11 cellular contexts compared by ENCODE assay signal in genomic region chr14:97185186-97185585, GRCh38.
DNase-seq lines count a peak whose midpoint lies in the region; ATAC-seq, FAIRE-seq and TF ChIP-seq lines count a peak whose summit lies in the region.
"Had no signal": no experiment of that assay in that cellular context is flagged by ENCODE, and none has a peak within 500 bp of the region (broad histone marks: within the 10 kb centered on the region; RNA-seq: fewer than 3 reads in every experiment).

No MANE protein-coding gene starts in this region.

- H3K27ac Mint-ChIP-seq in activated CD4-positive, alpha-beta T cell treated with anti-CD3 and anti-CD28 coated beads, Interleukin-2, amount 10 ng/mL, durations not matched to agents 7 days and 5 days, result no peak overlapping the region
- H3K27ac Mint-ChIP-seq in nephron, result no peak overlapping the region
- H3K27ac Mint-ChIP-seq: dendritic cell treated with granulocyte-macrophage colony-stimulating factor and Interleukin-4, amounts not matched to agents 40 ng/mL and 50 ng/mL, for 4 days; memory B cell had no signal

- no peak overlapping the region for H3K4me3 Mint-ChIP-seq in activated CD4-positive, alpha-beta T cell treated with anti-CD3 and anti-CD28 coated beads, Interleukin-2, amount 10 ng/mL, durations not matched to agents 7 days and 5 days
- no peak overlapping the region for H3K4me3 Mint-ChIP-seq in nephron
- H3K4me3 Mint-ChIP-seq: dendritic cell treated with granulocyte-macrophage colony-stimulating factor and Interleukin-4, amounts not matched to agents 40 ng/mL and 50 ng/mL, for 4 days; memory B cell had no signal

- ATAC-seq in GM18502 (IDR thresholded peaks at IDR 0.05; ENCODE audit: poor library complexity, unreplicated experiment) (no peak), pancreas (no peak)

- H3K27me3 Mint-ChIP-seq in activated CD4-positive, alpha-beta T cell treated with anti-CD3 and anti-CD28 coated beads, Interleukin-2, amount 10 ng/mL, durations not matched to agents 7 days and 5 days, result no peaks in the 10 kb centered on the region
- H3K27me3 Mint-ChIP-seq in nephron (ENCODE audit: low read depth), result peaks cover 20% of the 10 kb centered on the region

- peak; percentile 30; the same call in 1 of the 2 replicates for TF ChIP-seq RAD21 in Ishikawa (IDR thresholded peaks at IDR 0.05; ENCODE audit: low read depth)

- POLR2A ChIA-PET in activated CD4-positive, alpha-beta T cell treated with anti-CD3 and anti-CD28 coated beads, Interleukin-2, amount 10 ng/mL, durations not matched to agents 7 days and 5 days (lab: Charles Lee), result no interaction called here

- no peak overlapping the region for H3K4me3 ChIP-seq in pancreas
- H3K4me3 ChIP-seq: BLaER1 treated with 17β-estradiol and CSF1 and Interleukin-3, amounts not matched to agents 10 nM and 100 nM had no signal

- peaks cover 0 to 4% (median 1%) of the 10 kb centered on the region in 4 donors for H3K27me3 ChIP-seq in pancreas
- H3K27me3 ChIP-seq: BLaER1 treated with 17β-estradiol and CSF1 and Interleukin-3, amounts not matched to agents 10 nM and 100 nM had no signal

- H3K4me1 Mint-ChIP-seq in activated CD4-positive, alpha-beta T cell treated with anti-CD3 and anti-CD28 coated beads, Interleukin-2, amount 10 ng/mL, durations not matched to agents 7 days and 5 days, result peaks cover 13% of the 10 kb centered on the region
- peaks cover 6% of the 10 kb centered on the region for H3K4me1 Mint-ChIP-seq in nephron

- WGBS in pancreas, 2 donors, result 10 to 14% methylated on average over 6 of the region's 6 CpGs

- no peak for FAIRE-seq in pancreas (lab: Jason Lieb, UNC)

- CTCF ChIA-PET in activated CD4-positive, alpha-beta T cell treated with anti-CD3 and anti-CD28 coated beads, Interleukin-2, amount 10 ng/mL, durations not matched to agents 7 days and 5 days (lab: Charles Lee), result interaction anchor here (1.0 kb wide), 1 partner anchor 13 kb away, joined by 4 read pairs; no protein-coding TSS in a partner anchor

- TF ChIP-seq CTCF in nephron (IDR thresholded peaks at IDR 0.05; ENCODE audit: unreplicated experiment in 3 of 3), result peak; percentile 32 to 52 (median 42)
- TF ChIP-seq CTCF in pancreas (IDR thresholded peaks at IDR 0.05), result no peak

- intact Hi-C loops in pancreas (cut with DNase I), result no loop called here

- H3K9me3 Mint-ChIP-seq in activated CD4-positive, alpha-beta T cell treated with anti-CD3 and anti-CD28 coated beads, Interleukin-2, amount 10 ng/mL, durations not matched to agents 7 days and 5 days, result peaks cover 7% of the 10 kb centered on the region
- no peaks in the 10 kb centered on the region for H3K9me3 Mint-ChIP-seq in nephron

- peaks cover 4% of the 10 kb centered on the region for H3K36me3 Mint-ChIP-seq in activated CD4-positive, alpha-beta T cell treated with anti-CD3 and anti-CD28 coated beads, Interleukin-2, amount 10 ng/mL, durations not matched to agents 7 days and 5 days (ENCODE audit: low read depth)
- no peaks in the 10 kb centered on the region for H3K36me3 Mint-ChIP-seq in nephron (ENCODE audit: low read depth)
- H3K36me3 Mint-ChIP-seq: memory B cell had no signal

- DNase-seq in NCI-H524 (lab: John Stamatoyannopoulos, UW) (peak; percentile 21 to 61), NCI-H524 treated with DMSO at 0.1 percent for 48 hours (lab: John Stamatoyannopoulos, UW) (no peak), NCI-H2196 treated with DMSO at 0.1 percent for 48 hours (lab: John Stamatoyannopoulos, UW; ENCODE audit: unreplicated experiment) (no peak), pancreas (no peak)
- DNase-seq in activated CD4-positive, alpha-beta T cell treated with anti-CD3 and anti-CD28 coated beads, Interleukin-2, amount 10 ng/mL, durations not matched to agents 7 days and 5 days, result peak; percentile 22

- no peak overlapping the region for H3K27ac ChIP-seq in pancreas
- H3K27ac ChIP-seq: BLaER1 treated with 17β-estradiol and CSF1 and Interleukin-3, amounts not matched to agents 10 nM and 100 nM had no signal

- no peaks in the 10 kb centered on the region for H3K4me1 ChIP-seq in pancreas

- H3K9me3 ChIP-seq in pancreas, result no peaks in the 10 kb centered on the region

- no peaks in the 10 kb centered on the region for H3K36me3 ChIP-seq in pancreas
- H3K36me3 ChIP-seq: BLaER1 treated with 17β-estradiol and CSF1 and Interleukin-3, amounts not matched to agents 10 nM and 100 nM had no signal

- TF ChIP-seq EP300 in Ishikawa (IDR thresholded peaks at IDR 0.05; ENCODE audit: borderline replicate concordance), result no peak

TF ChIP-seq in Ishikawa, 13 proteins besides CTCF, POLR2A, EP300 and RAD21:
- TF ChIP-seq REST (IDR thresholded peaks at IDR 0.05; ENCODE audit: low read depth), result no peak
TF ChIP-seq in Ishikawa: peak in this region for 0.

Comparison
In these comparisons a context has a peak if more than half of its experiments do, and no peak if none do; other contexts are left out.
1. DNase-seq: peak in NCI-H524 (2 of 2) and activated CD4-positive, alpha-beta T cell treated with anti-CD3 and anti-CD28 coated beads, Interleukin-2, amount 10 ng/mL, durations not matched to agents 7 days and 5 days (single experiment); none in NCI-H524 treated with DMSO at 0.1 percent for 48 hours (single experiment), NCI-H2196 treated with DMSO at 0.1 percent for 48 hours (single experiment) and pancreas (0 of 6).
2. CTCF ChIP-seq: peak in nephron (3 of 3); none in pancreas (0 of 4).